Comparison of ENCODE assay signal across 8 cellular contexts in the genomic region with DNA sequence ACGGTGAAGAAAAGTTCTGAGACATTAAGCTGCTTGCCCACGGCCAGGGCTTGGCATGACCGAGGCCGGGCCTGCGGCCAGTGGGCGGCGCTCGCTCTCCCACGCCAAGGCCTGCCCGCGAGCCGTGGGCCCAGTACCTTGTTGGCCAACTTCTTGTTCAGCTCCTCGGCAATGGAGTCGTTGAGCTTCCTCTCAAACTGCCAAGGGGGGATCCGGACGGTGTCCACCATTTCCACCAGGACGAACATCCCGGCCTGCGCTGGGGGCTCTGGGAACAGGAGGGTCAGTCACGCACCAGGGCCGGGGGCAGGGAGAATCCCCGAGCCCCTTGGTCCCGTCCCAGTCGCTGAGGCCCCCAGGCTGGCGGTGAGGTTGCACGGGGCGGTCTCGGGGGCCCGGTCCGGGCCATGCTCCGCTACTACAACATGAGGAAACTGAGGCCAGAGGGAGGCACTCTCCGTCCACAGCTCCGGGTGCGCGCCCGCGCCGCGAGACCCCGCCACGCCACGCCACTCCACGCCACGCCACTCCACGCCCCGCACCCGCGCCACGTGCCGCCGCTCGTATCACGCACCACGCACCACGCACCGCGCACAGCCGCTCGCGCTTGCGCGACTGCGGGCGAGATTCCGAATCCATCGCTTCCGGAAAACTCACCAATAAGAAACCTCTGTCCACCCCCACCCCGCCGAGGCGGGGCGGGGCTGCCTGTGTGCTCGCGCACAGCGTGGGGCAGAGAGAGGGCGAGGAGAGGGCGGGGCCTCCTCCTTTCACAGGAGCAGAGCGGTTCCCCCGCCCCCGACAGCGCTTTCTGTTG. TPM values are rescaled to one million over a fixed set of nuclear protein-coding genes. Genes with fewer than 3 reads are reported as not detected.
DNase-seq lines count a peak whose midpoint lies in the region; ATAC-seq and TF ChIP-seq lines count a peak whose summit lies in the region.

TSS of gene POLR3H (minus strand) at position 617 of the 817 bp plus-strand sequence. CDS start at position 248, 369 bp downstream.

- no peaks in the 10 kb centered on the region for H3K27me3 ChIP-seq in OCI-LY1 (ENCODE audit: insufficient read depth, low read length)

- H3K4me3 Mint-ChIP-seq in endothelial cell (ENCODE audit: unreplicated experiment) = peak within 1 kb of the TSS; percentile 95

- peaks cover 38% of the 10 kb centered on the region for H3K4me1 ChIP-seq in OCI-LY1 (ENCODE audit: insufficient read depth, low read length, severe bottlenecking)

- H3K27ac ChIP-seq in OCI-LY1 (ENCODE audit: low read depth, low read length, poor library complexity, severe bottlenecking) = peak within 1 kb of the TSS; percentile 42

- no peaks in the 10 kb centered on the region for H3K9me3 Mint-ChIP-seq in endothelial cell (ENCODE audit: unreplicated experiment)

- peak; percentile 92 for ATAC-seq in GM21447 (IDR thresholded peaks at IDR 0.05; ENCODE audit: unreplicated experiment)

- peak within 1 kb of the TSS; percentile 76 for H3K27ac Mint-ChIP-seq in endothelial cell (ENCODE audit: unreplicated experiment)

- peak within 1 kb of the TSS; percentile 63 for H3K4me2 ChIP-seq in OCI-LY1 (ENCODE audit: low read length)

- peaks cover 13% of the 10 kb centered on the region for H3K36me3 Mint-ChIP-seq in endothelial cell (ENCODE audit: low read depth, unreplicated experiment)

- H3K4me3 ChIP-seq in OCI-LY1 (ENCODE audit: low read depth, low read length, poor library complexity, severe bottlenecking) = peak within 1 kb of the TSS; percentile 96

- peak; percentile 91 for TF ChIP-seq CTCF in OCI-LY1 (IDR thresholded peaks at IDR 0.05; ENCODE audit: low read length)
- peak; percentile 11 for TF ChIP-seq CTCF in endothelial cell (IDR thresholded peaks at IDR 0.05; ENCODE audit: unreplicated experiment)

- DNase-seq in DMS 273 (lab: John Stamatoyannopoulos, UW; ENCODE audit: unreplicated experiment) (peak; percentile 99), HuH-7 (ENCODE audit: low spot score) (peak; percentile 98), endothelial cell (ENCODE audit: low spot score) (peak; percentile 96), midbrain (lab: John Stamatoyannopoulos, UW) (peak; percentile 97)
- DNase-seq in activated CD8-positive, alpha-beta memory T cell treated with anti-CD3 and anti-CD28 coated beads, Interleukin-2, amount 50 U/mL, for 4 hours = peak; percentile 98
- DNase-seq in stimulated activated CD8-positive, alpha-beta memory T cell treated with anti-CD3 and anti-CD28 coated beads, Interleukin-2, amount 100 ng/mL, for 1 hour (ENCODE audit: low read depth in 2 of 2) = peak; percentile 90 to 94

- H3K9me2 ChIP-seq in OCI-LY1 (ENCODE audit: low read depth, low read length) = no peaks in the 10 kb centered on the region

- H3K9ac ChIP-seq in OCI-LY1 (ENCODE audit: low read length) = peak within 1 kb of the TSS; percentile 98

- no peaks in the 10 kb centered on the region for H3K9me3 ChIP-seq in OCI-LY1 (ENCODE audit: low read length)

- no peaks in the 10 kb centered on the region for H4K20me1 ChIP-seq in OCI-LY1 (ENCODE audit: insufficient read depth, low read length)

- peaks cover 25% of the 10 kb centered on the region for H3K79me2 ChIP-seq in OCI-LY1 (ENCODE audit: insufficient read depth, low read length)

- no peaks in the 10 kb centered on the region for H3F3A ChIP-seq in OCI-LY1 (ENCODE audit: insufficient read depth, low read length)

- peaks cover 11% of the 10 kb centered on the region for H3K36me3 ChIP-seq in OCI-LY1 (ENCODE audit: insufficient read depth, low read length)

- peaks cover 13% of the 10 kb centered on the region for H3K4me1 Mint-ChIP-seq in endothelial cell (ENCODE audit: unreplicated experiment)

- H3K27me3 Mint-ChIP-seq in endothelial cell (ENCODE audit: unreplicated experiment) = peaks cover 8% of the 10 kb centered on the region

- peak within 1 kb of the TSS; percentile 2; the same call in 1 of the 2 replicates for H2AFZ ChIP-seq in OCI-LY1 (ENCODE audit: low read length)

RNA-seq across cellular contexts. Expression of gene POLR3H, which starts in this region (rescaled TPM):
- total RNA-seq in endothelial cell (ENCODE audit: unreplicated experiment) = 20.8 TPM

Comparison
In these comparisons a context has a peak if more than half of its experiments do, and no peak if none do; other contexts are left out.
1. Peak in every context shown above with its lines: DNase-seq, ATAC-seq, H3K4me3 ChIP-seq and H3K27ac ChIP-seq.